Comparison of ENCODE assay signal across 26 cellular contexts in the genomic region with DNA sequence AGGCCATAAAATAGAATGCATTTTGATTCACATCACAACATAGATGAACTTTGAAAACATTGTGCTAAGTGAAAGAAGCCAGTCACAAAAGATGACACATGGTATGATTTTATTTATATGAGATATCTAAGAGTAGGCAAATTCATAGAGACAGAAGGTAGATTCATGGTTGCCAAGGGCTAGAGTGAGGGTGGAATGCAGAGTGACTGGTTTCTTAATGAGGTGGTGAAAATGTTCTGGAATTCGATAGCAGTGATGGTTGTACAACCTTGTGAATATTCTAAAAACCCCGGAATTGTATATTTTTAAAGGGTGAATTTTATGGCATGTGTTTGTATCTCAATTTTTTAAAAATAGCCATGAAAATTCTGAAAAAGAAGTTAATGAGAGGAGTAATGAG. TPM values are rescaled to one million over a fixed set of nuclear protein-coding genes. Genes with fewer than 3 reads are reported as not detected.
"Had no signal": no experiment of that assay in that cellular context is flagged by ENCODE, and none has a peak within 500 bp of the region (broad histone marks: within the 10 kb centered on the region; RNA-seq: fewer than 3 reads in every experiment).

No MANE protein-coding gene starts in this region.

- H3K27me3 Mint-ChIP-seq: dendritic cell treated with granulocyte-macrophage colony-stimulating factor and Interleukin-4, amounts not matched to agents 40 ng/mL and 50 ng/mL, for 4 days had no signal

- H3K4me2 ChIP-seq: hepatocyte had no signal

- H3K4me3 ChIP-seq: colonic mucosa, coronary artery, dorsolateral prefrontal cortex, esophagus muscularis mucosa, esophagus squamous epithelium, gastrocnemius medialis, gastroesophageal sphincter, heart left ventricle, heart right ventricle, hepatocyte had no signal

- H2AFZ ChIP-seq: hepatocyte had no signal

- H3K27ac ChIP-seq: colonic mucosa, coronary artery, dorsolateral prefrontal cortex, epithelial cell of prostate, esophagus muscularis mucosa, esophagus squamous epithelium, foreskin keratinocyte, gastrocnemius medialis, gastroesophageal sphincter, heart left ventricle, heart right ventricle, hepatocyte had no signal

- H3K9me3 ChIP-seq: colonic mucosa, esophagus muscularis mucosa, esophagus squamous epithelium, gastrocnemius medialis, gastroesophageal sphincter, heart left ventricle, heart right ventricle had no signal

- ATAC-seq: effector memory CD8-positive, alpha-beta T cell; esophagus mucosa; foreskin keratinocyte; gastrocnemius medialis; gastroesophageal sphincter; heart left ventricle; heart right ventricle had no signal

- H3K4me3 Mint-ChIP-seq: dendritic cell treated with granulocyte-macrophage colony-stimulating factor and Interleukin-4, amounts not matched to agents 40 ng/mL and 50 ng/mL, for 4 days; effector memory CD8-positive, alpha-beta T cell; endodermal cell had no signal

- H3K79me2 ChIP-seq: hepatocyte had no signal

- H3K36me3 ChIP-seq: colonic mucosa, esophagus squamous epithelium, gastroesophageal sphincter had no signal

- H3K9me3 Mint-ChIP-seq: dendritic cell treated with granulocyte-macrophage colony-stimulating factor and Interleukin-4, amounts not matched to agents 40 ng/mL and 50 ng/mL, for 4 days; effector memory CD8-positive, alpha-beta T cell; endodermal cell had no signal

- H3K27me3 ChIP-seq: colonic mucosa, dorsolateral prefrontal cortex, esophagus muscularis mucosa, esophagus squamous epithelium, gastrocnemius medialis, gastroesophageal sphincter, heart left ventricle, heart right ventricle, hepatocyte had no signal

- H3K27ac Mint-ChIP-seq: dendritic cell treated with granulocyte-macrophage colony-stimulating factor and Interleukin-4, amounts not matched to agents 40 ng/mL and 50 ng/mL, for 4 days; effector memory CD8-positive, alpha-beta T cell; endodermal cell had no signal

- H3K4me1 Mint-ChIP-seq: endodermal cell had no signal

- DNase-seq: colonic mucosa; cortex of kidney; dermis blood vessel endothelial cell; dorsolateral prefrontal cortex; effector CD4-positive, alpha-beta T cell; effector CD8-positive, alpha-beta T cell; effector memory CD4-positive, alpha-beta T cell; effector memory CD8-positive, alpha-beta T cell; endodermal cell; erythroblast; esophagus squamous epithelium; foreskin fibroblast; foreskin melanocyte; gastrocnemius medialis; glutamatergic neuron; head of caudate nucleus; heart left ventricle; heart right ventricle had no signal

- H3K4me1 ChIP-seq: colonic mucosa, esophagus muscularis mucosa, esophagus squamous epithelium, foreskin keratinocyte, gastrocnemius medialis, gastroesophageal sphincter, heart left ventricle, heart right ventricle had no signal

RNA-seq across cellular contexts. Expression of a gene that starts 42.9 kb away (rescaled TPM):
- total RNA-seq: foreskin keratinocyte had no signal
